In genomic region chr4:93633721-93634120, GRCh38 we compare ENCODE assay signal across 25 cellular contexts.
"Had no signal": no experiment of that assay in that cellular context is flagged by ENCODE, and none has a peak within 500 bp of the region (broad histone marks: within the 10 kb centered on the region; RNA-seq: fewer than 3 reads in every experiment).

No MANE protein-coding gene starts in this region.

- H3K4me1 ChIP-seq: heart left ventricle, left ventricle myocardium inferior, parathyroid adenoma, stomach, testis, thyroid gland, transverse colon, upper lobe of left lung had no signal

- H3K27me3 ChIP-seq: heart left ventricle, neutrophil, stomach, testis, thyroid gland, transverse colon, upper lobe of left lung had no signal

- DNase-seq: heart left ventricle; hypothalamus; islet precursor cell; left ventricle myocardium inferior; mesendoderm; naive B cell; natural killer cell; occipital lobe; right cardiac atrium; stimulated activated CD4-positive, alpha-beta T cell treated with anti-CD3 and anti-CD28 coated beads, Interleukin-12 subunit alpha, Interleukin-12 subunit beta, amount 100 ng/mL, for 4 hours; stimulated activated CD4-positive, alpha-beta T cell treated with anti-CD3 and anti-CD28 coated beads, Interleukin-15, amount 100 ng/mL, for 24 hours; stimulated activated CD4-positive, alpha-beta T cell treated with anti-CD3 and anti-CD28 coated beads, Interleukin-2, amount 100 ng/mL, for 24 hours; stimulated activated CD4-positive, alpha-beta T cell treated with anti-CD3 and anti-CD28 coated beads, Interleukin-4, amount 100 ng/mL, for 1 hour; stimulated activated naive B cell treated with anti-CD40 and anti-IgM and Interleukin-4, amounts not matched to agents 10 μg/mL and 1 μg/mL and 100 μg/mL, for 72 hours; stimulated activated naive CD8-positive, alpha-beta T cell treated with anti-CD3 and anti-CD28 coated beads, Interleukin-15, Interleukin-2, amounts not matched to agents 100 U/mL and 50 U/mL, for 24 hours; stomach; testis; thyroid gland; transverse colon; upper lobe of left lung had no signal

- H3K36me3 ChIP-seq: heart left ventricle, left ventricle myocardium inferior, neutrophil, stomach, thyroid gland, transverse colon, upper lobe of left lung had no signal

- ATAC-seq: heart left ventricle; natural killer cell; right cardiac atrium; sciatic nerve; stimulated activated naive B cell treated with anti-CD40 and anti-IgM and Interleukin-4, amounts not matched to agents 10 μg/mL and 1 μg/mL and 100 μg/mL, for 72 hours; stimulated activated naive CD8-positive, alpha-beta T cell treated with anti-CD3 and anti-CD28 coated beads, Interleukin-15, Interleukin-2, amounts not matched to agents 100 U/mL and 50 U/mL, for 24 hours had no signal

- H3K4me3 ChIP-seq: heart left ventricle, left ventricle myocardium inferior, lung, skin epidermis, stomach, testis, thyroid gland, transverse colon, upper lobe of left lung had no signal

- H2AFZ ChIP-seq: parathyroid adenoma had no signal

- H3K9me3 ChIP-seq: heart left ventricle, neutrophil, stomach, testis, thyroid gland, transverse colon, upper lobe of left lung had no signal

- H3K9ac ChIP-seq: parathyroid adenoma had no signal

- H3K27ac ChIP-seq: heart left ventricle, left ventricle myocardium inferior, neutrophil, parathyroid adenoma, skin epidermis, stomach, testis, thyroid gland, transverse colon, upper lobe of left lung had no signal
